10 cellular contexts compared by ENCODE assay signal in genomic region chr17:57097832-57098421, GRCh38. TPM values are rescaled to one million over a fixed set of nuclear protein-coding genes. Genes with fewer than 3 reads are reported as not detected.
DNase-seq lines count a peak whose midpoint lies in the region; ATAC-seq and TF ChIP-seq lines count a peak whose summit lies in the region.
"Had no signal": no experiment of that assay in that cellular context is flagged by ENCODE, and none has a peak within 500 bp of the region (broad histone marks: within the 10 kb centered on the region; RNA-seq: fewer than 3 reads in every experiment).

No MANE protein-coding gene starts in this region.

- H3K79me2 ChIP-seq in osteoblast (ENCODE audit: insufficient read depth, low read length): peaks cover 10% of the 10 kb centered on the region

- peaks cover 11% of the 10 kb centered on the region for H3K4me1 ChIP-seq in osteoblast (ENCODE audit: insufficient read depth, low read length)

- peak; percentile 17 for DNase-seq in DMS79 (lab: John Stamatoyannopoulos, UW)
- DNase-seq in NCI-H446 (lab: John Stamatoyannopoulos, UW): peak; percentile 33 to 64
- DNase-seq in epithelial cell of proximal tubule (ENCODE audit: low read depth): peak; percentile 61
- DNase-seq in osteoblast (ENCODE audit: insufficient read length, low spot score, missing footprints): peak; percentile 84
- no peak for DNase-seq in HPDE6-E6E7 (ENCODE audit: extremely low spot score)
- no peak for DNase-seq in NAMALWA (ENCODE audit: low spot score)
- DNase-seq: activated naive CD4-positive, alpha-beta T cell treated with anti-CD3 and anti-CD28 coated beads for 36 hours; lower lobe of right lung had no signal

- no peak overlapping the region for H2AFZ ChIP-seq in osteoblast (ENCODE audit: low read length)

- H4K20me1 ChIP-seq in osteoblast (ENCODE audit: insufficient read depth, low read length): peaks cover 7% of the 10 kb centered on the region

- no peaks in the 10 kb centered on the region for H3K36me3 ChIP-seq in osteoblast (ENCODE audit: insufficient read depth, low read length)
- H3K36me3 ChIP-seq: lower lobe of right lung had no signal

- TF ChIP-seq CTCF in epithelial cell of proximal tubule (conservative IDR thresholded peaks at IDR 0.05; ENCODE audit: low read depth, low read length) (no peak), osteoblast (IDR thresholded peaks at IDR 0.05; ENCODE audit: extremely low read depth, low read depth, low read length) (no peak)

- H3K4me3 ChIP-seq in epithelial cell of proximal tubule (ENCODE audit: low read depth, low read length) (no peak overlapping the region), osteoblast (ENCODE audit: insufficient read depth, low read length) (no peak overlapping the region)
- H3K4me3 ChIP-seq: lower lobe of right lung had no signal

- H3K9me3 ChIP-seq in osteoblast (ENCODE audit: low read depth, low read length): no peaks in the 10 kb centered on the region
- H3K9me3 ChIP-seq: lower lobe of right lung had no signal

- ATAC-seq in GM19328 (IDR thresholded peaks at IDR 0.05; ENCODE audit: unreplicated experiment) (no peak), GM19035 (IDR thresholded peaks at IDR 0.05; ENCODE audit: unreplicated experiment) (no peak)

- peak overlapping the region; percentile 34 for H3K27ac ChIP-seq in osteoblast (ENCODE audit: low read depth, low read length)
- H3K27ac ChIP-seq: lower lobe of right lung had no signal

- no peaks in the 10 kb centered on the region for H3K27me3 ChIP-seq in osteoblast (ENCODE audit: insufficient read depth, low read length)

- H3K4me2 ChIP-seq in osteoblast (ENCODE audit: insufficient read depth, low read length): no peak overlapping the region

RNA-seq across cellular contexts. Expression of gene AKAP1, which starts 12.9 kb away (rescaled TPM):
- total RNA-seq in epithelial cell of proximal tubule (29.8 and 44.2 TPM in 2 replicates), osteoblast (14.5 and 19.7 TPM in 2 replicates)

Comparison
In these comparisons a context has a peak if more than half of its experiments do, and no peak if none do; other contexts are left out.
1. DNase-seq: peak in DMS79 (single experiment), NCI-H446 (2 of 2), epithelial cell of proximal tubule (single experiment) and osteoblast (single experiment); none in HPDE6-E6E7 (single experiment) and NAMALWA (single experiment).